Comparison of ENCODE assay signal across 32 cellular contexts in the genomic region with DNA sequence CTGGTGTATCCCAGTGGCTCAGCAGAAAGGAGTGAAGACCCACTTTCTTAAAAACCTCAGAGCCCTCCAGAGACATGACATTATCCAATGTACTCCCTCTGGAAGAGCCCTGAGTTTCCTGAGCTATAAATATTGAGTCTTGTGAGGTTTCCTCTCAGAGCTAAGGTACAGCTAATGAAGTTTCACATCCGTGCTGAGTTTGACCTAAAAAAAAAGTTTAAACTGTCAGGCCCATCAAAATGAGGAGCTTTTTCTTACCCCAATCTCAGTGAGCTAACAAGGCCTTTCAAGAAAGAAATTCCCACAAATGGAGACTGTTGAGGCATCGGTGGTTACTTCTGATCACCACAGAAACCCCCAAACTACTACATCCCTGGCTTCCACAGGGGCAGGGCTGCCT.
"Had no signal": no experiment of that assay in that cellular context is flagged by ENCODE, and none has a peak within 500 bp of the region (broad histone marks: within the 10 kb centered on the region; RNA-seq: fewer than 3 reads in every experiment).

No MANE protein-coding gene starts in this region.

- H3K9me3 ChIP-seq: gastrocnemius medialis had no signal

- H3K36me3 ChIP-seq: brain microvascular endothelial cell, esophagus muscularis mucosa, gastrocnemius medialis, heart left ventricle had no signal

- H3K27ac ChIP-seq: brain microvascular endothelial cell, esophagus muscularis mucosa, foreskin keratinocyte, gastrocnemius medialis, heart left ventricle, VCaP had no signal

- H3K4me3 ChIP-seq: esophagus muscularis mucosa, gastrocnemius medialis, heart left ventricle had no signal

- H3K27me3 ChIP-seq: brain microvascular endothelial cell, esophagus muscularis mucosa, foreskin keratinocyte, heart left ventricle had no signal

- DNase-seq: activated CD4-positive, alpha-beta memory T cell treated with anti-CD3 and anti-CD28 coated beads, Interleukin-2, amount 10 ng/mL, durations not matched to agents 7 days and 5 days; activated CD4-positive, alpha-beta T cell treated with anti-CD3 and anti-CD28 coated beads for 1 hour; activated CD4-positive, alpha-beta T cell treated with anti-CD3 and anti-CD28 coated beads for 4 hours; activated CD4-positive, alpha-beta T cell treated with anti-CD3 and anti-CD28 coated beads, Interleukin-2, amount 10 ng/mL, durations not matched to agents 7 days and 5 days; activated CD4-positive, alpha-beta T cell treated with anti-CD3 and anti-CD28 coated beads, Interleukin-2, amount 50 U/mL, for 4 hours; activated CD8-positive, alpha-beta memory T cell treated with anti-CD3 and anti-CD28 coated beads, Interleukin-2, amount 50 U/mL, for 48 hours; activated gamma-delta T cell; activated naive CD4-positive, alpha-beta T cell; activated naive CD4-positive, alpha-beta T cell treated with anti-CD3 and anti-CD28 coated beads, Interleukin-2, amount 10 ng/mL, durations not matched to agents 7 days and 5 days; activated T-cell treated with anti-CD3 and anti-CD28 coated beads for 4 hours; activated T-cell treated with anti-CD3 and anti-CD28 coated beads, Interleukin-2, amount 50 U/mL, for 24 hours; activated T-cell treated with anti-CD3 and anti-CD28 coated beads, Interleukin-2, amount 50 U/mL, for 72 hours; amniotic stem cell; anterior cingulate cortex; brain microvascular endothelial cell; cortex of kidney; dermis blood vessel endothelial cell; effector CD4-positive, alpha-beta T cell; effector memory CD8-positive, alpha-beta T cell; erythroblast; foreskin keratinocyte; gastrocnemius medialis; glutamatergic neuron; heart left ventricle; T-helper 2 cell had no signal

- FAIRE-seq: astrocyte, bronchial epithelial cell, colon, TTC549 had no signal

- ATAC-seq: activated T-cell treated with anti-CD3 and anti-CD28 coated beads, Interleukin-2, amount 50 U/mL, for 72 hours; effector memory CD8-positive, alpha-beta T cell; foreskin keratinocyte; gastrocnemius medialis; heart left ventricle; WTC11 had no signal

- H3K4me1 ChIP-seq: esophagus muscularis mucosa, foreskin keratinocyte, gastrocnemius medialis, heart left ventricle had no signal
